Comparison of ENCODE assay signal across 1 cellular context in the genomic region with DNA sequence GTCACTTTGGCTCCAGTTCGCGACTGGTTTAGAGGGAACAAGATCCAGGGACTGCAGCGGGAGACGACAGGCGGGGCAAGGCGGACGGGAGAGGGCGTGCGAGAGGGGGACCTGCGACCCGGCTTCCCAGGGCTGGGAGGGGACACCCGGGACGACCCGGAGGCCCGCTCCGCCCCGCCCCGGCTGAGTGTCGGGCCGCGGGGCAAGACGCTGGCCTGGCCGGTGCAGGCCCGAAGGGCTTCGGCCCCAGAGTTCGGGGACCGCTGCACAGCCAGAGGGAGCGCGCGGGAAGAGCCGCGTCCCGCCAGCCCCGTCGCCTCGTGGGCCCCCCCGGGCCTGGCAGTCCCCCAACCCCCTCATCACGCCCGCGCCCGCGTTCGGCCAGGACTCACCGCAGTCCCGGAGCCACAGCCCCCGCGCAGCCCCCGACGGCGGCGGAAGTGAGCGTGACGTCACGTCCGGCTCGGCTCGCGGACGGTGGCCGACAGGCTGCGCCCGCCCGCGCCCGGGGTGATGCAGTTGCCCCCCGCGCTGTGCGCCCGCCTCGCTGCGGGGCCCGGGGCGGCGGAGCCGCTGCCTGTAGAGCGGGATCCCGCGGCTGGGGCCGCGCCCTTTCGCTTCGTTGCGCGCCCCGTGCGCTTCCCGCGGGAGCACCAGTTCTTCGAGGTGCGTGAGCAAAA.
TF ChIP-seq lines count a peak whose summit lies in the region.

A gene with protein sequence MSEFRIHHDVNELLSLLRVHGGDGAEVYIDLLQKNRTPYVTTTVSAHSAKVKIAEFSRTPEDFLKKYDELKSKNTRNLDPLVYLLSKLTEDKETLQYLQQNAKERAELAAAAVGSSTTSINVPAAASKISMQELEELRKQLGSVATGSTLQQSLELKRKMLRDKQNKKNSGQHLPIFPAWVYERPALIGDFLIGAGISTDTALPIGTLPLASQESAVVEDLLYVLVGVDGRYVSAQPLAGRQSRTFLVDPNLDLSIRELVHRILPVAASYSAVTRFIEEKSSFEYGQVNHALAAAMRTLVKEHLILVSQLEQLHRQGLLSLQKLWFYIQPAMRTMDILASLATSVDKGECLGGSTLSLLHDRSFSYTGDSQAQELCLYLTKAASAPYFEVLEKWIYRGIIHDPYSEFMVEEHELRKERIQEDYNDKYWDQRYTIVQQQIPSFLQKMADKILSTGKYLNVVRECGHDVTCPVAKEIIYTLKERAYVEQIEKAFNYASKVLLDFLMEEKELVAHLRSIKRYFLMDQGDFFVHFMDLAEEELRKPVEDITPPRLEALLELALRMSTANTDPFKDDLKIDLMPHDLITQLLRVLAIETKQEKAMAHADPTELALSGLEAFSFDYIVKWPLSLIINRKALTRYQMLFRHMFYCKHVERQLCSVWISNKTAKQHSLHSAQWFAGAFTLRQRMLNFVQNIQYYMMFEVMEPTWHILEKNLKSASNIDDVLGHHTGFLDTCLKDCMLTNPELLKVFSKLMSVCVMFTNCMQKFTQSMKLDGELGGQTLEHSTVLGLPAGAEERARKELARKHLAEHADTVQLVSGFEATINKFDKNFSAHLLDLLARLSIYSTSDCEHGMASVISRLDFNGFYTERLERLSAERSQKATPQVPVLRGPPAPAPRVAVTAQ (minus strand): TSS at position 442 of the 680 bp plus-strand sequence. CDS start 5,931 bp downstream, outside the sequence.
A gene with protein sequence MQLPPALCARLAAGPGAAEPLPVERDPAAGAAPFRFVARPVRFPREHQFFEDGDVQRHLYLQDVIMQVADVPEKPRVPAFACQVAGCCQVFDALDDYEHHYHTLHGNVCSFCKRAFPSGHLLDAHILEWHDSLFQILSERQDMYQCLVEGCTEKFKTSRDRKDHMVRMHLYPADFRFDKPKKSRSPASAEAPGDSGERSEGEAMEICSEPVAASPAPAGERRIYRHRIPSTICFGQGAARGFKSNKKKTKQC (plus strand): TSS at position 484 of the 680 bp plus-strand sequence. CDS start 30 bp downstream, at position 514.

TF ChIP-seq in K562, 482 proteins besides CTCF, POLR2A, EP300 and RAD21 (continued from another document and continues in another):
- TF ChIP-seq ZFPM2 (CRISPR knock-in tag; IDR thresholded peaks at IDR 0.05) (no peak), ZNF696 (CRISPR knock-in tag; conservative IDR thresholded peaks at IDR 0.05) (no peak), ZBTB7A (IDR thresholded peaks at IDR 0.05; ENCODE audit: borderline replicate concordance, control insufficient read depth, low read depth, low read length) (peak; percentile 92; the same call in 1 of the 2 replicates), RBM39 (optimal IDR thresholded peaks at IDR 0.05; ENCODE audit: low read depth, low read length) (no peak), BCL6 (CRISPR knock-in tag; IDR thresholded peaks at IDR 0.05) (no peak), SUPT5H (IDR thresholded peaks at IDR 0.05) (peak; percentile 33; the same call in 1 of the 2 replicates), SIN3B (IDR thresholded peaks at IDR 0.05; ENCODE audit: low read depth) (peak; percentile 87), TAF9B (IDR thresholded peaks at IDR 0.05; ENCODE audit: partially characterized antibody) (no peak), ZNF445 (CRISPR knock-in tag; IDR thresholded peaks at IDR 0.05; ENCODE audit: low read depth) (no peak), TAF15 (IDR thresholded peaks at IDR 0.05; ENCODE audit: low read depth, low read length) (no peak), MTA3 (IDR thresholded peaks at IDR 0.05; ENCODE audit: borderline replicate concordance) (peak; percentile 98), POLR2AphosphoS5 (IDR thresholded peaks at IDR 0.05; ENCODE audit: control insufficient read depth, insufficient read depth, low read depth, low read length) (peak; percentile 37; the same call in 1 of the 2 replicates), FOXA1 (IDR thresholded peaks at IDR 0.05; ENCODE audit: borderline replicate concordance) (no peak), ETV5 (CRISPR knock-in tag; IDR thresholded peaks at IDR 0.05; ENCODE audit: low read depth) (no peak; the same call in 1 of the 2 replicates)
- TF ChIP-seq, protein P1, sequence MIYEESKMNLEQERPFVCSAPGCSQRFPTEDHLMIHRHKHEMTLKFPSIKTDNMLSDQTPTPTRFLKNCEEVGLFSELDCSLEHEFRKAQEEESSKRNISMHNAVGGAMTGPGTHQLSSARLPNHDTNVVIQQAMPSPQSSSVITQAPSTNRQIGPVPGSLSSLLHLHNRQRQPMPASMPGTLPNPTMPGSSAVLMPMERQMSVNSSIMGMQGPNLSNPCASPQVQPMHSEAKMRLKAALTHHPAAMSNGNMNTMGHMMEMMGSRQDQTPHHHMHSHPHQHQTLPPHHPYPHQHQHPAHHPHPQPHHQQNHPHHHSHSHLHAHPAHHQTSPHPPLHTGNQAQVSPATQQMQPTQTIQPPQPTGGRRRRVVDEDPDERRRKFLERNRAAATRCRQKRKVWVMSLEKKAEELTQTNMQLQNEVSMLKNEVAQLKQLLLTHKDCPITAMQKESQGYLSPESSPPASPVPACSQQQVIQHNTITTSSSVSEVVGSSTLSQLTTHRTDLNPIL (CRISPR knock-in tag; IDR thresholded peaks at IDR 0.05), result no peak
- TF ChIP-seq, protein P2, sequence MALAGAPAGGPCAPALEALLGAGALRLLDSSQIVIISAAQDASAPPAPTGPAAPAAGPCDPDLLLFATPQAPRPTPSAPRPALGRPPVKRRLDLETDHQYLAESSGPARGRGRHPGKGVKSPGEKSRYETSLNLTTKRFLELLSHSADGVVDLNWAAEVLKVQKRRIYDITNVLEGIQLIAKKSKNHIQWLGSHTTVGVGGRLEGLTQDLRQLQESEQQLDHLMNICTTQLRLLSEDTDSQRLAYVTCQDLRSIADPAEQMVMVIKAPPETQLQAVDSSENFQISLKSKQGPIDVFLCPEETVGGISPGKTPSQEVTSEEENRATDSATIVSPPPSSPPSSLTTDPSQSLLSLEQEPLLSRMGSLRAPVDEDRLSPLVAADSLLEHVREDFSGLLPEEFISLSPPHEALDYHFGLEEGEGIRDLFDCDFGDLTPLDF (CRISPR knock-in tag; IDR thresholded peaks at IDR 0.05), result peak; percentile 73
- TF ChIP-seq, protein P3, sequence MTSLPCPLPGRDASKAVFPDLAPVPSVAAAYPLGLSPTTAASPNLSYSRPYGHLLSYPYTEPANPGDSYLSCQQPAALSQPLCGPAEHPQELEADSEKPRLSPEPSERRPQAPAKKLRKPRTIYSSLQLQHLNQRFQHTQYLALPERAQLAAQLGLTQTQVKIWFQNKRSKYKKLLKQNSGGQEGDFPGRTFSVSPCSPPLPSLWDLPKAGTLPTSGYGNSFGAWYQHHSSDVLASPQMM (CRISPR knock-in tag; IDR thresholded peaks at IDR 0.05), result no peak
- TF ChIP-seq, protein P4, sequence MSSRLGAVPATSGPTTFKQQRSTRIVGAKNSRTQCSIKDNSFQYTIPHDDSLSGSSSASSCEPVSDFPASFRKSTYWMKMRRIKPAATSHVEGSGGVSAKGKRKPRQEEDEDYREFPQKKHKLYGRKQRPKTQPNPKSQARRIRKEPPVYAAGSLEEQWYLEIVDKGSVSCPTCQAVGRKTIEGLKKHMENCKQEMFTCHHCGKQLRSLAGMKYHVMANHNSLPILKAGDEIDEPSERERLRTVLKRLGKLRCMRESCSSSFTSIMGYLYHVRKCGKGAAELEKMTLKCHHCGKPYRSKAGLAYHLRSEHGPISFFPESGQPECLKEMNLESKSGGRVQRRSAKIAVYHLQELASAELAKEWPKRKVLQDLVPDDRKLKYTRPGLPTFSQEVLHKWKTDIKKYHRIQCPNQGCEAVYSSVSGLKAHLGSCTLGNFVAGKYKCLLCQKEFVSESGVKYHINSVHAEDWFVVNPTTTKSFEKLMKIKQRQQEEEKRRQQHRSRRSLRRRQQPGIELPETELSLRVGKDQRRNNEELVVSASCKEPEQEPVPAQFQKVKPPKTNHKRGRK (tag; IDR thresholded peaks at IDR 0.05), result no peak
- TF ChIP-seq, protein P5, sequence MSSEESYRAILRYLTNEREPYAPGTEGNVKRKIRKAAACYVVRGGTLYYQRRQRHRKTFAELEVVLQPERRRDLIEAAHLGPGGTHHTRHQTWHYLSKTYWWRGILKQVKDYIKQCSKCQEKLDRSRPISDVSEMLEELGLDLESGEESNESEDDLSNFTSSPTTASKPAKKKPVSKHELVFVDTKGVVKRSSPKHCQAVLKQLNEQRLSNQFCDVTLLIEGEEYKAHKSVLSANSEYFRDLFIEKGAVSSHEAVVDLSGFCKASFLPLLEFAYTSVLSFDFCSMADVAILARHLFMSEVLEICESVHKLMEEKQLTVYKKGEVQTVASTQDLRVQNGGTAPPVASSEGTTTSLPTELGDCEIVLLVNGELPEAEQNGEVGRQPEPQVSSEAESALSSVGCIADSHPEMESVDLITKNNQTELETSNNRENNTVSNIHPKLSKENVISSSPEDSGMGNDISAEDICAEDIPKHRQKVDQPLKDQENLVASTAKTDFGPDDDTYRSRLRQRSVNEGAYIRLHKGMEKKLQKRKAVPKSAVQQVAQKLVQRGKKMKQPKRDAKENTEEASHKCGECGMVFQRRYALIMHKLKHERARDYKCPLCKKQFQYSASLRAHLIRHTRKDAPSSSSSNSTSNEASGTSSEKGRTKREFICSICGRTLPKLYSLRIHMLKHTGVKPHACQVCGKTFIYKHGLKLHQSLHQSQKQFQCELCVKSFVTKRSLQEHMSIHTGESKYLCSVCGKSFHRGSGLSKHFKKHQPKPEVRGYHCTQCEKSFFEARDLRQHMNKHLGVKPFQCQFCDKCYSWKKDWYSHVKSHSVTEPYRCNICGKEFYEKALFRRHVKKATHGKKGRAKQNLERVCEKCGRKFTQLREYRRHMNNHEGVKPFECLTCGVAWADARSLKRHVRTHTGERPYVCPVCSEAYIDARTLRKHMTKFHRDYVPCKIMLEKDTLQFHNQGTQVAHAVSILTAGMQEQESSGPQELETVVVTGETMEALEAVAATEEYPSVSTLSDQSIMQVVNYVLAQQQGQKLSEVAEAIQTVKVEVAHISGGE (CRISPR knock-in tag; IDR thresholded peaks at IDR 0.05), result peak in 1 of 3 experiments; percentile 88; a peak in 3 of 6 replicates
- TF ChIP-seq, protein P6, sequence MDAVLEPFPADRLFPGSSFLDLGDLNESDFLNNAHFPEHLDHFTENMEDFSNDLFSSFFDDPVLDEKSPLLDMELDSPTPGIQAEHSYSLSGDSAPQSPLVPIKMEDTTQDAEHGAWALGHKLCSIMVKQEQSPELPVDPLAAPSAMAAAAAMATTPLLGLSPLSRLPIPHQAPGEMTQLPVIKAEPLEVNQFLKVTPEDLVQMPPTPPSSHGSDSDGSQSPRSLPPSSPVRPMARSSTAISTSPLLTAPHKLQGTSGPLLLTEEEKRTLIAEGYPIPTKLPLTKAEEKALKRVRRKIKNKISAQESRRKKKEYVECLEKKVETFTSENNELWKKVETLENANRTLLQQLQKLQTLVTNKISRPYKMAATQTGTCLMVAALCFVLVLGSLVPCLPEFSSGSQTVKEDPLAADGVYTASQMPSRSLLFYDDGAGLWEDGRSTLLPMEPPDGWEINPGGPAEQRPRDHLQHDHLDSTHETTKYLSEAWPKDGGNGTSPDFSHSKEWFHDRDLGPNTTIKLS (IDR thresholded peaks at IDR 0.05; ENCODE audit: borderline replicate concordance, low read depth), result no peak
- TF ChIP-seq, protein P7, sequence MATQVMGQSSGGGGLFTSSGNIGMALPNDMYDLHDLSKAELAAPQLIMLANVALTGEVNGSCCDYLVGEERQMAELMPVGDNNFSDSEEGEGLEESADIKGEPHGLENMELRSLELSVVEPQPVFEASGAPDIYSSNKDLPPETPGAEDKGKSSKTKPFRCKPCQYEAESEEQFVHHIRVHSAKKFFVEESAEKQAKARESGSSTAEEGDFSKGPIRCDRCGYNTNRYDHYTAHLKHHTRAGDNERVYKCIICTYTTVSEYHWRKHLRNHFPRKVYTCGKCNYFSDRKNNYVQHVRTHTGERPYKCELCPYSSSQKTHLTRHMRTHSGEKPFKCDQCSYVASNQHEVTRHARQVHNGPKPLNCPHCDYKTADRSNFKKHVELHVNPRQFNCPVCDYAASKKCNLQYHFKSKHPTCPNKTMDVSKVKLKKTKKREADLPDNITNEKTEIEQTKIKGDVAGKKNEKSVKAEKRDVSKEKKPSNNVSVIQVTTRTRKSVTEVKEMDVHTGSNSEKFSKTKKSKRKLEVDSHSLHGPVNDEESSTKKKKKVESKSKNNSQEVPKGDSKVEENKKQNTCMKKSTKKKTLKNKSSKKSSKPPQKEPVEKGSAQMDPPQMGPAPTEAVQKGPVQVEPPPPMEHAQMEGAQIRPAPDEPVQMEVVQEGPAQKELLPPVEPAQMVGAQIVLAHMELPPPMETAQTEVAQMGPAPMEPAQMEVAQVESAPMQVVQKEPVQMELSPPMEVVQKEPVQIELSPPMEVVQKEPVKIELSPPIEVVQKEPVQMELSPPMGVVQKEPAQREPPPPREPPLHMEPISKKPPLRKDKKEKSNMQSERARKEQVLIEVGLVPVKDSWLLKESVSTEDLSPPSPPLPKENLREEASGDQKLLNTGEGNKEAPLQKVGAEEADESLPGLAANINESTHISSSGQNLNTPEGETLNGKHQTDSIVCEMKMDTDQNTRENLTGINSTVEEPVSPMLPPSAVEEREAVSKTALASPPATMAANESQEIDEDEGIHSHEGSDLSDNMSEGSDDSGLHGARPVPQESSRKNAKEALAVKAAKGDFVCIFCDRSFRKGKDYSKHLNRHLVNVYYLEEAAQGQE (CRISPR knock-in tag; IDR thresholded peaks at IDR 0.05; ENCODE audit: low read depth), result no peak
- TF ChIP-seq, protein P8, sequence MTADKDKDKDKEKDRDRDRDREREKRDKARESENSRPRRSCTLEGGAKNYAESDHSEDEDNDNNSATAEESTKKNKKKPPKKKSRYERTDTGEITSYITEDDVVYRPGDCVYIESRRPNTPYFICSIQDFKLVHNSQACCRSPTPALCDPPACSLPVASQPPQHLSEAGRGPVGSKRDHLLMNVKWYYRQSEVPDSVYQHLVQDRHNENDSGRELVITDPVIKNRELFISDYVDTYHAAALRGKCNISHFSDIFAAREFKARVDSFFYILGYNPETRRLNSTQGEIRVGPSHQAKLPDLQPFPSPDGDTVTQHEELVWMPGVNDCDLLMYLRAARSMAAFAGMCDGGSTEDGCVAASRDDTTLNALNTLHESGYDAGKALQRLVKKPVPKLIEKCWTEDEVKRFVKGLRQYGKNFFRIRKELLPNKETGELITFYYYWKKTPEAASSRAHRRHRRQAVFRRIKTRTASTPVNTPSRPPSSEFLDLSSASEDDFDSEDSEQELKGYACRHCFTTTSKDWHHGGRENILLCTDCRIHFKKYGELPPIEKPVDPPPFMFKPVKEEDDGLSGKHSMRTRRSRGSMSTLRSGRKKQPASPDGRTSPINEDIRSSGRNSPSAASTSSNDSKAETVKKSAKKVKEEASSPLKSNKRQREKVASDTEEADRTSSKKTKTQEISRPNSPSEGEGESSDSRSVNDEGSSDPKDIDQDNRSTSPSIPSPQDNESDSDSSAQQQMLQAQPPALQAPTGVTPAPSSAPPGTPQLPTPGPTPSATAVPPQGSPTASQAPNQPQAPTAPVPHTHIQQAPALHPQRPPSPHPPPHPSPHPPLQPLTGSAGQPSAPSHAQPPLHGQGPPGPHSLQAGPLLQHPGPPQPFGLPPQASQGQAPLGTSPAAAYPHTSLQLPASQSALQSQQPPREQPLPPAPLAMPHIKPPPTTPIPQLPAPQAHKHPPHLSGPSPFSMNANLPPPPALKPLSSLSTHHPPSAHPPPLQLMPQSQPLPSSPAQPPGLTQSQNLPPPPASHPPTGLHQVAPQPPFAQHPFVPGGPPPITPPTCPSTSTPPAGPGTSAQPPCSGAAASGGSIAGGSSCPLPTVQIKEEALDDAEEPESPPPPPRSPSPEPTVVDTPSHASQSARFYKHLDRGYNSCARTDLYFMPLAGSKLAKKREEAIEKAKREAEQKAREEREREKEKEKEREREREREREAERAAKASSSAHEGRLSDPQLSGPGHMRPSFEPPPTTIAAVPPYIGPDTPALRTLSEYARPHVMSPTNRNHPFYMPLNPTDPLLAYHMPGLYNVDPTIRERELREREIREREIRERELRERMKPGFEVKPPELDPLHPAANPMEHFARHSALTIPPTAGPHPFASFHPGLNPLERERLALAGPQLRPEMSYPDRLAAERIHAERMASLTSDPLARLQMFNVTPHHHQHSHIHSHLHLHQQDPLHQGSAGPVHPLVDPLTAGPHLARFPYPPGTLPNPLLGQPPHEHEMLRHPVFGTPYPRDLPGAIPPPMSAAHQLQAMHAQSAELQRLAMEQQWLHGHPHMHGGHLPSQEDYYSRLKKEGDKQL (CRISPR knock-in tag; IDR thresholded peaks at IDR 0.05; ENCODE audit: borderline replicate concordance), result no peak
